In genomic region chr17:57458718-57459285, GRCh38 we compare ENCODE assay signal across 13 cellular contexts.
DNase-seq lines count a peak whose midpoint lies in the region; ATAC-seq and TF ChIP-seq lines count a peak whose summit lies in the region.
"Had no signal": no experiment of that assay in that cellular context is flagged by ENCODE, and none has a peak within 500 bp of the region (broad histone marks: within the 10 kb centered on the region; RNA-seq: fewer than 3 reads in every experiment).

No MANE protein-coding gene starts in this region.

- peak; percentile 10 for ATAC-seq in activated T-helper 17 cell treated with anti-CD3 and anti-CD28 coated beads, Interleukin-2, amount 50 U/mL, for 72 hours (replicated peaks)
- no peak for ATAC-seq in CD4-positive, alpha-beta T cell (ENCODE audit: poor library complexity)
- no peak for ATAC-seq in GM19328 (IDR thresholded peaks at IDR 0.05; ENCODE audit: unreplicated experiment)
- ATAC-seq in HG03439 (IDR thresholded peaks at IDR 0.05; ENCODE audit: unreplicated experiment): no peak
- ATAC-seq: sciatic nerve had no signal

- no peak overlapping the region for H3K4me3 ChIP-seq in osteoblast (ENCODE audit: insufficient read depth, low read length)
- H3K4me3 ChIP-seq: upper lobe of left lung had no signal

- H3K27ac ChIP-seq in osteoblast (ENCODE audit: low read depth, low read length): no peak overlapping the region
- no peak overlapping the region for H3K27ac ChIP-seq in CD4-positive, alpha-beta T cell (ENCODE audit: low read depth, low read length)
- H3K27ac ChIP-seq: upper lobe of left lung had no signal

- peak overlapping the region; percentile 83 for H3K27ac Mint-ChIP-seq in T-helper 1 cell treated with Interleukin-12 subunit alpha and Interleukin-12 subunit beta and Interleukin-4 antibody, amounts not matched to agents 30 μg/mL and 1 μg/mL, for 36 hours
- H3K27ac Mint-ChIP-seq in activated T-helper 17 cell treated with anti-CD3 and anti-CD28 coated beads, Interleukin-2, amount 50 U/mL, for 72 hours: peak overlapping the region; percentile 99
- H3K27ac Mint-ChIP-seq in CD4-positive, alpha-beta T cell: no peak overlapping the region

- POLR2A ChIA-PET in CD4-positive, alpha-beta T cell (lab: Charles Lee): interaction anchor here (0.6 kb wide), 1 partner anchor 16 kb away, joined by 3 read pairs; no protein-coding TSS in a partner anchor

- H3K27me3 ChIP-seq in osteoblast (ENCODE audit: insufficient read depth, low read length): no peaks in the 10 kb centered on the region
- no peaks in the 10 kb centered on the region for H3K27me3 ChIP-seq in CD4-positive, alpha-beta T cell (ENCODE audit: control insufficient read depth, insufficient read depth, low read length)
- H3K27me3 ChIP-seq: upper lobe of left lung had no signal

- H3K36me3 ChIP-seq in osteoblast (ENCODE audit: insufficient read depth, low read length): no peaks in the 10 kb centered on the region
- H3K36me3 ChIP-seq: upper lobe of left lung had no signal

- no peaks in the 10 kb centered on the region for H3K9me3 Mint-ChIP-seq in T-helper 1 cell treated with Interleukin-12 subunit alpha and Interleukin-12 subunit beta and Interleukin-4 antibody, amounts not matched to agents 30 μg/mL and 1 μg/mL, for 36 hours
- peaks cover 6% of the 10 kb centered on the region for H3K9me3 Mint-ChIP-seq in activated T-helper 17 cell treated with anti-CD3 and anti-CD28 coated beads, Interleukin-2, amount 50 U/mL, for 72 hours
- no peaks in the 10 kb centered on the region for H3K9me3 Mint-ChIP-seq in CD4-positive, alpha-beta T cell

- no peak overlapping the region for H2AFZ ChIP-seq in osteoblast (ENCODE audit: low read length)

- H3K27me3 Mint-ChIP-seq in T-helper 1 cell treated with Interleukin-12 subunit alpha and Interleukin-12 subunit beta and Interleukin-4 antibody, amounts not matched to agents 30 μg/mL and 1 μg/mL, for 36 hours (ENCODE audit: low read depth): no peaks in the 10 kb centered on the region
- H3K27me3 Mint-ChIP-seq in activated T-helper 17 cell treated with anti-CD3 and anti-CD28 coated beads, Interleukin-2, amount 50 U/mL, for 72 hours: no peaks in the 10 kb centered on the region
- no peaks in the 10 kb centered on the region for H3K27me3 Mint-ChIP-seq in CD4-positive, alpha-beta T cell

- peaks cover 15% of the 10 kb centered on the region for H3K36me3 Mint-ChIP-seq in T-helper 1 cell treated with Interleukin-12 subunit alpha and Interleukin-12 subunit beta and Interleukin-4 antibody, amounts not matched to agents 30 μg/mL and 1 μg/mL, for 36 hours (ENCODE audit: low read depth)
- H3K36me3 Mint-ChIP-seq in activated T-helper 17 cell treated with anti-CD3 and anti-CD28 coated beads, Interleukin-2, amount 50 U/mL, for 72 hours (ENCODE audit: low read depth): peaks cover 44% of the 10 kb centered on the region
- H3K36me3 Mint-ChIP-seq in CD4-positive, alpha-beta T cell (ENCODE audit: low read depth): no peaks in the 10 kb centered on the region

- H3K4me3 Mint-ChIP-seq in T-helper 1 cell treated with Interleukin-12 subunit alpha and Interleukin-12 subunit beta and Interleukin-4 antibody, amounts not matched to agents 30 μg/mL and 1 μg/mL, for 36 hours: peak overlapping the region; percentile 38
- H3K4me3 Mint-ChIP-seq in activated T-helper 17 cell treated with anti-CD3 and anti-CD28 coated beads, Interleukin-2, amount 50 U/mL, for 72 hours: peak overlapping the region; percentile 83
- H3K4me3 Mint-ChIP-seq in CD4-positive, alpha-beta T cell: no peak overlapping the region

- CTCF ChIA-PET in CD4-positive, alpha-beta T cell (lab: Charles Lee): no interaction called here

- no peaks in the 10 kb centered on the region for H3K9me3 ChIP-seq in osteoblast (ENCODE audit: low read depth, low read length)
- H3K9me3 ChIP-seq in CD4-positive, alpha-beta T cell (ENCODE audit: control insufficient read depth, low read length): no peaks in the 10 kb centered on the region
- H3K9me3 ChIP-seq: upper lobe of left lung had no signal

- TF ChIP-seq CTCF in osteoblast (IDR thresholded peaks at IDR 0.05; ENCODE audit: extremely low read depth, low read depth, low read length): no peak
- TF ChIP-seq CTCF in CD4-positive, alpha-beta T cell (IDR thresholded peaks at IDR 0.05): no peak

- intact Hi-C loops in CD4-positive, alpha-beta T cell (cut with DNase I, micrococcal nuclease): no loop called here

- no peak overlapping the region for H3K4me2 ChIP-seq in osteoblast (ENCODE audit: insufficient read depth, low read length)

- no peaks in the 10 kb centered on the region for H4K20me1 ChIP-seq in osteoblast (ENCODE audit: insufficient read depth, low read length)

- H3K4me1 ChIP-seq in osteoblast (ENCODE audit: insufficient read depth, low read length): peaks cover 18% of the 10 kb centered on the region

- DNase-seq in T-helper 1 cell (no peak), M059J (ENCODE audit: low read depth) (peak; percentile 33), osteoblast (ENCODE audit: insufficient read length, low spot score, missing footprints) (peak; percentile 56)
- DNase-seq in CD4-positive, alpha-beta T cell: no peak
- DNase-seq: activated CD4-positive, alpha-beta T cell treated with anti-CD3 and anti-CD28 coated beads, Interleukin-2, amount 50 U/mL, for 4 hours; MM.1S; NK-92 treated with Interleukin-12 subunit alpha and Interleukin-12 subunit beta, amount 100 ng/mL, for 24 hours; upper lobe of left lung had no signal

- H3K4me1 Mint-ChIP-seq in T-helper 1 cell treated with Interleukin-12 subunit alpha and Interleukin-12 subunit beta and Interleukin-4 antibody, amounts not matched to agents 30 μg/mL and 1 μg/mL, for 36 hours (ENCODE audit: low read depth): peaks cover 71% of the 10 kb centered on the region
- peaks cover 70% of the 10 kb centered on the region for H3K4me1 Mint-ChIP-seq in activated T-helper 17 cell treated with anti-CD3 and anti-CD28 coated beads, Interleukin-2, amount 50 U/mL, for 72 hours
- H3K4me1 Mint-ChIP-seq in CD4-positive, alpha-beta T cell (ENCODE audit: low read depth): peaks cover 69% of the 10 kb centered on the region

- H3K79me2 ChIP-seq in osteoblast (ENCODE audit: insufficient read depth, low read length): no peaks in the 10 kb centered on the region

Comparison
In these comparisons a context has a peak if more than half of its experiments do, and no peak if none do; other contexts are left out.
1. DNase-seq: peak in M059J (single experiment) and osteoblast (single experiment); none in T-helper 1 cell (0 of 5) and CD4-positive, alpha-beta T cell (0 of 10).